ENCODE assay signal across 12 cellular contexts in genomic region chr1:58290685-58291372, GRCh38.
DNase-seq lines count a peak whose midpoint lies in the region; ATAC-seq and TF ChIP-seq lines count a peak whose summit lies in the region.
"Had no signal": no experiment of that assay in that cellular context is flagged by ENCODE, and none has a peak within 500 bp of the region (broad histone marks: within the 10 kb centered on the region; RNA-seq: fewer than 3 reads in every experiment).

No MANE protein-coding gene starts in this region.

- no peaks in the 10 kb centered on the region for H3K4me1 ChIP-seq in mammary epithelial cell (ENCODE audit: insufficient read depth, low read length)
- H3K4me1 ChIP-seq in mesendoderm (ENCODE audit: control insufficient read depth, low read depth, low read length), result no peaks in the 10 kb centered on the region

- ATAC-seq in HG03521 (IDR thresholded peaks at IDR 0.05; ENCODE audit: unreplicated experiment) (no peak), T-helper 17 cell (no peak)
- ATAC-seq: stimulated activated effector memory CD8-positive, alpha-beta T cell treated with anti-CD3 and anti-CD28 coated beads, Interleukin-12 subunit alpha, Interleukin-12 subunit beta, amount 100 ng/mL, for 72 hours had no signal

- no peaks in the 10 kb centered on the region for H4K20me1 ChIP-seq in mammary epithelial cell (ENCODE audit: insufficient read depth, low read length)

- no peaks in the 10 kb centered on the region for H3K4me1 Mint-ChIP-seq in T-helper 17 cell
- H3K4me1 Mint-ChIP-seq: stimulated activated effector memory CD8-positive, alpha-beta T cell treated with anti-CD3 and anti-CD28 coated beads, Interleukin-12 subunit alpha, Interleukin-12 subunit beta, amount 100 ng/mL, for 72 hours had no signal

- H3K79me1 ChIP-seq in mesendoderm (ENCODE audit: low read length), result no peaks in the 10 kb centered on the region

- TF ChIP-seq CTCF in LNCaP clone FGC (IDR thresholded peaks at IDR 0.05; ENCODE audit: control insufficient read depth, extremely low read depth, insufficient read depth) (no peak), mammary epithelial cell (conservative IDR thresholded peaks at IDR 0.05 in 1 of 2, IDR thresholded peaks at IDR 0.05 in 1 of 2; ENCODE audit: extremely low read depth in 1 of 2, insufficient read depth in 1 of 2, low read depth in 1 of 2, low read length in 2 of 2) (no peak)

- H3K4me2 ChIP-seq in mammary epithelial cell (ENCODE audit: insufficient read depth, low read depth, low read length) (no peak overlapping the region), mesendoderm (ENCODE audit: low read length) (no peak overlapping the region)

- H2BK15ac ChIP-seq in mesendoderm (replicated peaks; ENCODE audit: low read depth), result no peak overlapping the region

- H3K9ac ChIP-seq in mammary epithelial cell (ENCODE audit: insufficient read depth, low read length), result no peak overlapping the region
- no peak overlapping the region for H3K9ac ChIP-seq in mesendoderm (ENCODE audit: low read length)

- no peak overlapping the region for H3K27ac Mint-ChIP-seq in T-helper 17 cell
- H3K27ac Mint-ChIP-seq: stimulated activated effector memory CD8-positive, alpha-beta T cell treated with anti-CD3 and anti-CD28 coated beads, Interleukin-12 subunit alpha, Interleukin-12 subunit beta, amount 100 ng/mL, for 72 hours had no signal

- no peak overlapping the region for H4K5ac ChIP-seq in mesendoderm (ENCODE audit: low read length)

- no peaks in the 10 kb centered on the region for H3K9me3 ChIP-seq in mammary epithelial cell (replicated peaks; ENCODE audit: insufficient read depth, low read length)
- H3K9me3 ChIP-seq in T-helper 17 cell (ENCODE audit: control insufficient read depth, low read length, poor library complexity, severe bottlenecking), result peaks cover 3% of the 10 kb centered on the region

- BruUV-seq in mammary epithelial cell (replicated peaks; lab: Mats Ljungman, UMichigan), result no TSS peak

- H3K79me2 ChIP-seq in mammary epithelial cell (ENCODE audit: insufficient read depth, low read length) (no peaks in the 10 kb centered on the region), mesendoderm (ENCODE audit: control insufficient read depth, insufficient read depth, low read length) (no peaks in the 10 kb centered on the region)

- CTCF ChIA-PET in mammary epithelial cell (lab: Charles Lee; ENCODE audit: low non-redundant PET), result no interaction called here

- H3K27me3 Mint-ChIP-seq in T-helper 17 cell, result no peaks in the 10 kb centered on the region

- no peak overlapping the region for H4K8ac ChIP-seq in mesendoderm (ENCODE audit: low read depth, low read length)

- intact Hi-C loops in mammary epithelial cell (cut with micrococcal nuclease), result no loop called here

- 38% methylated on average over 6 of the region's 6 CpGs for WGBS in mammary epithelial cell (ENCODE audit: low coverage, missing lambda C conversion rate)
- WGBS in mesendoderm (ENCODE audit: extremely low coverage, insufficient coverage, low lambda C conversion rate), result no CpG with 5 or more reads among the region's 6 CpGs

- H3K23ac ChIP-seq in mesendoderm (ENCODE audit: low read length), result no peak overlapping the region

- H3K27me3 ChIP-seq in mammary epithelial cell (ENCODE audit: insufficient read depth, low read length) (no peaks in the 10 kb centered on the region), mesendoderm (ENCODE audit: insufficient read depth, low read length, poor library complexity) (no peaks in the 10 kb centered on the region)

- no peak overlapping the region for H2BK120ac ChIP-seq in mesendoderm (ENCODE audit: low read depth, low read length)

- H3K18ac ChIP-seq in mesendoderm (ENCODE audit: low read length), result no peak overlapping the region

- H3K4me3 Mint-ChIP-seq in T-helper 17 cell, result no peak overlapping the region
- H3K4me3 Mint-ChIP-seq: stimulated activated effector memory CD8-positive, alpha-beta T cell treated with anti-CD3 and anti-CD28 coated beads, Interleukin-12 subunit alpha, Interleukin-12 subunit beta, amount 100 ng/mL, for 72 hours had no signal

- no peaks in the 10 kb centered on the region for H3K36me3 Mint-ChIP-seq in T-helper 17 cell (ENCODE audit: low read depth)
- H3K36me3 Mint-ChIP-seq: stimulated activated effector memory CD8-positive, alpha-beta T cell treated with anti-CD3 and anti-CD28 coated beads, Interleukin-12 subunit alpha, Interleukin-12 subunit beta, amount 100 ng/mL, for 72 hours had no signal

- H3K4me3 ChIP-seq in LNCaP clone FGC (ENCODE audit: low read depth, low read length) (no peak overlapping the region), mammary epithelial cell (replicated peaks in 1 of 3; ENCODE audit: insufficient read depth in 1 of 3, low read depth in 2 of 3, low read length in 3 of 3) (no peak overlapping the region), mesendoderm (ENCODE audit: low read length) (no peak overlapping the region)

- H3K36me3 ChIP-seq in mammary epithelial cell (ENCODE audit: insufficient read depth, low read length) (no peaks in the 10 kb centered on the region), mesendoderm (ENCODE audit: control insufficient read depth, insufficient read depth, low read length) (no peaks in the 10 kb centered on the region)

- no peak overlapping the region for H3K56ac ChIP-seq in mesendoderm (ENCODE audit: low read length)

- dilution Hi-C loops in mammary epithelial cell (cut with HindIII; ENCODE audit: low sequenced_read_pairs), result no loop called here

- H3K27ac ChIP-seq in mammary epithelial cell (ENCODE audit: insufficient read depth, low read depth, low read length) (no peak overlapping the region), mesendoderm (ENCODE audit: low read depth, low read length) (no peak overlapping the region)

- no peak overlapping the region for H2AFZ ChIP-seq in mammary epithelial cell (ENCODE audit: low read depth, low read length)

- no peak overlapping the region for H2AK5ac ChIP-seq in mesendoderm (ENCODE audit: low read length)

- no peak overlapping the region for H3K4ac ChIP-seq in mesendoderm (ENCODE audit: low read depth, low read length)

- no peak overlapping the region for H2BK5ac ChIP-seq in mesendoderm (ENCODE audit: low read length)

- in situ Hi-C loops in mammary epithelial cell (cut with MboI; ENCODE audit: low sequenced_read_pairs in 2 of 2), result no loop called here

- DNase-seq in EH (ENCODE audit: low read depth), result peak; percentile 59
- DNase-seq in LNCaP clone FGC (ENCODE audit: low read depth), result peak; percentile 7
- peak; percentile 9 for DNase-seq in mammary epithelial cell
- peak; percentile 71 for DNase-seq in mesendoderm
- no peak for DNase-seq in activated naive CD4-positive, alpha-beta T cell treated with anti-CD3 and anti-CD28 coated beads, Interleukin-2, amount 50 U/mL, for 16 hours
- no peak for DNase-seq in NCI-H2081 treated with DMSO at 0.1 percent for 48 hours (lab: John Stamatoyannopoulos, UW)
- no peak for DNase-seq in T-helper 17 cell
- DNase-seq: activated CD4-positive, alpha-beta T cell treated with anti-CD3 and anti-CD28 coated beads for 48 hours; central memory CD4-positive, alpha-beta T cell; NCI-H748 treated with DMSO at 0.1 percent for 48 hours had no signal

Comparison
In these comparisons a context has a peak if more than half of its experiments do, and no peak if none do; other contexts are left out.
1. DNase-seq: peak in EH (single experiment), LNCaP clone FGC (single experiment), mammary epithelial cell (single experiment) and mesendoderm (single experiment); none in activated naive CD4-positive, alpha-beta T cell treated with anti-CD3 and anti-CD28 coated beads, Interleukin-2, amount 50 U/mL, for 16 hours (single experiment), NCI-H2081 treated with DMSO at 0.1 percent for 48 hours (single experiment) and T-helper 17 cell (0 of 3).